ENCODE assay signal across 18 cellular contexts in genomic region chr15:82113116-82113715, GRCh38.
DNase-seq lines count a peak whose midpoint lies in the region; ATAC-seq, FAIRE-seq and TF ChIP-seq lines count a peak whose summit lies in the region.
"Had no signal": no experiment of that assay in that cellular context is flagged by ENCODE, and none has a peak within 500 bp of the region (broad histone marks: within the 10 kb centered on the region; RNA-seq: fewer than 3 reads in every experiment).

No MANE protein-coding gene starts in this region.

- peak; percentile 43 for FAIRE-seq in bronchial epithelial cell (lab: Jason Lieb, UNC)
- FAIRE-seq: GM19239, HTR-8/SVneo had no signal

- peaks cover 4% of the 10 kb centered on the region for H3K4me1 Mint-ChIP-seq in CD14-positive monocyte
- peaks cover 3 to 5% of the 10 kb centered on the region in 2 donors for H3K4me1 Mint-ChIP-seq in stimulated activated naive B cell treated with anti-CD40 and anti-IgM and Interleukin-4, amounts not matched to agents 10 μg/mL and 1 μg/mL and 100 μg/mL, for 72 hours

- BruUV-seq in IMR-90 (replicated peaks; lab: Mats Ljungman, UMichigan) = no TSS peak

- H2BK20ac ChIP-seq in IMR-90 (ENCODE audit: low read depth, low read length) = no peak overlapping the region

- H3K27ac ChIP-seq in IMR-90 (ENCODE audit: insufficient read depth, low read length) (no peak overlapping the region), right lobe of liver (no peak overlapping the region)
- H3K27ac ChIP-seq: SJCRH30 had no signal

- in situ Hi-C loops in IMR-90 (cut with MboI; ENCODE audit: low sequenced_read_pairs) = loop anchor here (5.0 kb wide), 1 partner anchor 84 kb away; no protein-coding TSS in a partner anchor

- POLR2A ChIA-PET in IMR-90 (lab: Charles Lee; ENCODE audit: unreplicated experiment) = no interaction called here

- no peak overlapping the region for H3K4me2 ChIP-seq in IMR-90 (ENCODE audit: low read depth, low read length)

- no peak overlapping the region for H3K27ac Mint-ChIP-seq in CD14-positive monocyte
- H3K27ac Mint-ChIP-seq in stimulated activated naive B cell treated with anti-CD40 and anti-IgM and Interleukin-4, amounts not matched to agents 10 μg/mL and 1 μg/mL and 100 μg/mL, for 72 hours = no peak overlapping the region

- H3K14ac ChIP-seq in IMR-90 (replicated peaks; ENCODE audit: low read depth, low read length) = no peak overlapping the region

- no peak overlapping the region for H3K18ac ChIP-seq in IMR-90 (ENCODE audit: low read depth, low read length)

- H3K56ac ChIP-seq in IMR-90 (ENCODE audit: extremely low read depth, insufficient read depth, low read length) = no peak overlapping the region

- WGBS in IMR-90 (ENCODE audit: extremely low coverage in 2 of 2, insufficient read length in 1 of 2), 2 experiments = no CpG with 5 or more reads among the region's 1 CpG
- 71% methylated on average over 1 of the region's 1 CpG for WGBS in right lobe of liver (ENCODE audit: insufficient coverage, low coverage, low lambda C conversion rate, missing lambda C conversion rate)

- ATAC-seq in IMR-90 (ENCODE audit: low read depth) (no peak), right lobe of liver (no peak), HG03520 (IDR thresholded peaks at IDR 0.05; ENCODE audit: unreplicated experiment) (no peak)
- ATAC-seq in stimulated activated naive B cell treated with anti-CD40 and anti-IgM and Interleukin-4, amounts not matched to agents 10 μg/mL and 1 μg/mL and 100 μg/mL, for 72 hours (replicated peaks) = no peak

- H3K4me1 ChIP-seq in IMR-90 (ENCODE audit: control insufficient read depth, insufficient read depth, low read length) (no peaks in the 10 kb centered on the region), right lobe of liver (peaks cover 0 to 2% (median 0%) of the 10 kb centered on the region in 4 donors)
- H3K4me1 ChIP-seq: Caco-2 had no signal

- no peaks in the 10 kb centered on the region for H3K9me1 ChIP-seq in IMR-90 (ENCODE audit: insufficient read depth, low read length)

- no peaks in the 10 kb centered on the region for H4K20me1 ChIP-seq in IMR-90 (ENCODE audit: insufficient read depth, low read length)

- no peaks in the 10 kb centered on the region for H3K9me3 ChIP-seq in IMR-90 (ENCODE audit: control insufficient read depth, insufficient read depth, low read length)
- no peaks in the 10 kb centered on the region for H3K9me3 ChIP-seq in right lobe of liver
- H3K9me3 ChIP-seq: Caco-2, SJCRH30 had no signal

- H3K79me1 ChIP-seq in IMR-90 (ENCODE audit: low read depth in 1 of 2, low read length in 2 of 2) = no peaks in the 10 kb centered on the region

- H2BK15ac ChIP-seq in IMR-90 (ENCODE audit: low read depth, low read length) = no peak overlapping the region

- no peaks in the 10 kb centered on the region for H3K27me3 ChIP-seq in IMR-90 (ENCODE audit: control insufficient read depth, insufficient read depth, low read length)
- H3K27me3 ChIP-seq in bronchial epithelial cell (ENCODE audit: control insufficient read depth, insufficient read depth, low read length) = no peaks in the 10 kb centered on the region
- no peaks in the 10 kb centered on the region for H3K27me3 ChIP-seq in right lobe of liver
- H3K27me3 ChIP-seq: SJCRH30 had no signal

- H3K27me3 Mint-ChIP-seq in CD14-positive monocyte (ENCODE audit: low read depth in 3 of 3) = peaks cover 0 to 4% (median 3%) of the 10 kb centered on the region in 3 donors
- peaks cover 3 to 7% of the 10 kb centered on the region in 2 donors for H3K27me3 Mint-ChIP-seq in stimulated activated naive B cell treated with anti-CD40 and anti-IgM and Interleukin-4, amounts not matched to agents 10 μg/mL and 1 μg/mL and 100 μg/mL, for 72 hours

- H2BK120ac ChIP-seq in IMR-90 (ENCODE audit: low read depth, low read length) = 0 out of 2 replicates have a peak overlapping the region, but pooled peaks have one; percentile 4

- peak overlapping the region; percentile 7; the same call in 1 of the 2 replicates for H3K4ac ChIP-seq in IMR-90 (ENCODE audit: low read depth, low read length)

- dilution Hi-C loops in IMR-90 (cut with HindIII; ENCODE audit: low sequenced_read_pairs, unreplicated experiment) = no loop called here

- H3K9me3 Mint-ChIP-seq in CD14-positive monocyte = peaks cover 0 to 3% (median 0%) of the 10 kb centered on the region in 7 donors
- no peaks in the 10 kb centered on the region for H3K9me3 Mint-ChIP-seq in stimulated activated naive B cell treated with anti-CD40 and anti-IgM and Interleukin-4, amounts not matched to agents 10 μg/mL and 1 μg/mL and 100 μg/mL, for 72 hours

- no peak overlapping the region for H4K91ac ChIP-seq in IMR-90 (ENCODE audit: insufficient read depth, low read depth, low read length)

- 0 out of 2 replicates have a peak overlapping the region, but pooled peaks have one; percentile 1 for H3K23ac ChIP-seq in IMR-90 (ENCODE audit: low read depth, low read length)

- TF ChIP-seq RAD21 in IMR-90 (IDR thresholded peaks at IDR 0.05; ENCODE audit: low read length) = no peak

- DNase-seq in IMR-90 (no peak), bronchial epithelial cell (ENCODE audit: low read depth) (no peak), islet precursor cell (peak; percentile 66), pulmonary artery endothelial cell (ENCODE audit: low read depth, low spot score) (peak; percentile 35), right lobe of liver (no peak), CD14-positive monocyte (ENCODE audit: low spot score) (no peak)
- DNase-seq in stimulated activated naive B cell treated with anti-CD40 and anti-IgM and Interleukin-4, amounts not matched to agents 10 μg/mL and 1 μg/mL and 100 μg/mL, for 72 hours = no peak
- DNase-seq: AML-193, Caco-2, DMS153, EL, NCI-H187, NCI-H446 treated with DMSO at 0.1 percent for 48 hours, OCI-M1 had no signal

- TF ChIP-seq POLR2A in IMR-90 (IDR thresholded peaks at IDR 0.05; ENCODE audit: low read depth, low read length) (no peak), right lobe of liver (IDR thresholded peaks at IDR 0.05) (no peak)

- TF ChIP-seq CTCF in IMR-90 (conservative IDR thresholded peaks at IDR 0.05; ENCODE audit: low read depth, low read length) (no peak), bronchial epithelial cell (IDR thresholded peaks at IDR 0.05; ENCODE audit: insufficient read depth, low read length, severe bottlenecking) (no peak), right lobe of liver (IDR thresholded peaks at IDR 0.05) (no peak), CD14-positive monocyte (IDR thresholded peaks at IDR 0.05) (no peak)

- CTCF ChIA-PET in IMR-90 (lab: Yijun Ruan, JAX) = no interaction called here

- no peak overlapping the region for H3K4me3 Mint-ChIP-seq in CD14-positive monocyte
- H3K4me3 Mint-ChIP-seq in stimulated activated naive B cell treated with anti-CD40 and anti-IgM and Interleukin-4, amounts not matched to agents 10 μg/mL and 1 μg/mL and 100 μg/mL, for 72 hours = no peak overlapping the region

- H3K9ac ChIP-seq in IMR-90 (ENCODE audit: low read depth, low read length) = no peak overlapping the region

- H4K5ac ChIP-seq in IMR-90 (ENCODE audit: low read depth, low read length) = no peak overlapping the region

- peak overlapping the region; percentile 17 for H2AFZ ChIP-seq in IMR-90 (replicated peaks; ENCODE audit: low read length, poor library complexity)

- intact Hi-C loops in IMR-90 (cut with micrococcal nuclease) = no loop called here
- intact Hi-C loops in right lobe of liver (cut with DNase I) = no loop called here
- intact Hi-C loops in CD14-positive monocyte (cut with micrococcal nuclease) = no loop called here

- H2AK9ac ChIP-seq in IMR-90 (replicated peaks; ENCODE audit: low read depth, low read length, poor library complexity) = peak overlapping the region; percentile 66

- no peak overlapping the region for H4K8ac ChIP-seq in IMR-90 (ENCODE audit: low read depth in 2 of 2, low read length in 2 of 2)

- peaks cover 6% of the 10 kb centered on the region in 2 donors for H3K36me3 Mint-ChIP-seq in CD14-positive monocyte
- peaks cover 0 to 6% of the 10 kb centered on the region in 2 donors for H3K36me3 Mint-ChIP-seq in stimulated activated naive B cell treated with anti-CD40 and anti-IgM and Interleukin-4, amounts not matched to agents 10 μg/mL and 1 μg/mL and 100 μg/mL, for 72 hours

- H3K4me3 ChIP-seq in IMR-90 (ENCODE audit: insufficient read depth, low read depth, low read length) = no peak overlapping the region
- no peak overlapping the region for H3K4me3 ChIP-seq in bronchial epithelial cell (ENCODE audit: low read depth, low read length)
- H3K4me3 ChIP-seq in right lobe of liver = no peak overlapping the region
- H3K4me3 ChIP-seq: SJCRH30 had no signal

- H3K36me3 ChIP-seq in IMR-90 (ENCODE audit: control insufficient read depth, insufficient read depth, low read length) = no peaks in the 10 kb centered on the region
- H3K36me3 ChIP-seq in bronchial epithelial cell (ENCODE audit: control insufficient read depth, insufficient read depth, low read length) = no peaks in the 10 kb centered on the region
- no peaks in the 10 kb centered on the region for H3K36me3 ChIP-seq in right lobe of liver
- H3K36me3 ChIP-seq: SJCRH30 had no signal

- no peak overlapping the region for H2AK5ac ChIP-seq in IMR-90 (ENCODE audit: low read depth, low read length)

- H2BK5ac ChIP-seq in IMR-90 (ENCODE audit: low read depth, low read length, poor library complexity, severe bottlenecking) = no peak overlapping the region

TF ChIP-seq in IMR-90, 13 proteins besides CTCF, POLR2A, EP300 and RAD21:
- no peak for TF ChIP-seq MAZ (IDR thresholded peaks at IDR 0.05; ENCODE audit: borderline replicate concordance, low read depth, low read length)
- TF ChIP-seq, protein P1, sequence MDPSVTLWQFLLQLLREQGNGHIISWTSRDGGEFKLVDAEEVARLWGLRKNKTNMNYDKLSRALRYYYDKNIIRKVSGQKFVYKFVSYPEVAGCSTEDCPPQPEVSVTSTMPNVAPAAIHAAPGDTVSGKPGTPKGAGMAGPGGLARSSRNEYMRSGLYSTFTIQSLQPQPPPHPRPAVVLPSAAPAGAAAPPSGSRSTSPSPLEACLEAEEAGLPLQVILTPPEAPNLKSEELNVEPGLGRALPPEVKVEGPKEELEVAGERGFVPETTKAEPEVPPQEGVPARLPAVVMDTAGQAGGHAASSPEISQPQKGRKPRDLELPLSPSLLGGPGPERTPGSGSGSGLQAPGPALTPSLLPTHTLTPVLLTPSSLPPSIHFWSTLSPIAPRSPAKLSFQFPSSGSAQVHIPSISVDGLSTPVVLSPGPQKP (IDR thresholded peaks at IDR 0.05; ENCODE audit: borderline replicate concordance, low read depth, low read length) = no peak
- TF ChIP-seq CHD1 (IDR thresholded peaks at IDR 0.05; ENCODE audit: low read depth, low read length) = no peak
- TF ChIP-seq CEBPB (IDR thresholded peaks at IDR 0.05; ENCODE audit: low read depth, low read length) = no peak
- no peak for TF ChIP-seq MXI1 (IDR thresholded peaks at IDR 0.05; ENCODE audit: borderline replicate concordance, low read depth, low read length)
- TF ChIP-seq NFE2L2 (IDR thresholded peaks at IDR 0.05; ENCODE audit: low read depth, low read length) = no peak

Comparison
In these comparisons a context has a peak if more than half of its experiments do, and no peak if none do; other contexts are left out.
1. DNase-seq: peak in islet precursor cell (single experiment) and pulmonary artery endothelial cell (single experiment); none in IMR-90 (single experiment), bronchial epithelial cell (single experiment), right lobe of liver (0 of 3), CD14-positive monocyte (single experiment) and stimulated activated naive B cell treated with anti-CD40 and anti-IgM and Interleukin-4, amounts not matched to agents 10 μg/mL and 1 μg/mL and 100 μg/mL, for 72 hours (single experiment).